In the genomic region with DNA sequence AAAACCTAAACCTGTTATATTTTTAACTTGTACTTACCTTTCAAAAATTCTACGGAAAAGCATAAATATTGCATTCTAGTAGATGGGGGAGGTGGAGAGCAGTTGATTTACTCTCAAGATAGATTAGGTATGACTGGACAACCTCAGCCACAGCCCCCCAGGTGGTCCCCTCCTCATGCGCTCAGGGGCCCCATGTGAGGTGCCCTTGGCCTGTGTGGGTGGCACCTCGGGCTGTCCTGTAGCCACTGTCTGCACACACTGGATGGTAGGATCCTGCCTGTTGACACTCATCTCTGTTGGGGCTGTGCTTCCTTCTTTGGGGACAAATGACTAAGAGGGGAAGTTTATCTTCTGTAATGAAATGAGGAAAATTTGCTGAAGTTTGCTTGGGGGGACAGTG, we compare ENCODE assay signal across 36 cellular contexts. TPM values are rescaled to one million over a fixed set of nuclear protein-coding genes. Genes with fewer than 3 reads are reported as not detected.
DNase-seq lines count a peak whose midpoint lies in the region; ATAC-seq and TF ChIP-seq lines count a peak whose summit lies in the region.
"Had no signal": no experiment of that assay in that cellular context is flagged by ENCODE, and none has a peak within 500 bp of the region (broad histone marks: within the 10 kb centered on the region; RNA-seq: fewer than 3 reads in every experiment).

No MANE protein-coding gene starts in this region.

- CTCF ChIA-PET in activated CD8-positive, alpha-beta memory T cell treated with anti-CD3 and anti-CD28 coated beads, Interleukin-2, amount 10 ng/mL, durations not matched to agents 7 days and 5 days (lab: Charles Lee) = no interaction called here
- CTCF ChIA-PET in CD8-positive, alpha-beta T cell (lab: Charles Lee) = no interaction called here

- ATAC-seq in activated CD8-positive, alpha-beta memory T cell treated with anti-CD3 and anti-CD28 coated beads, Interleukin-2, amount 10 ng/mL, durations not matched to agents 7 days and 5 days = no peak
- no peak for ATAC-seq in CD8-positive, alpha-beta T cell
- no peak for ATAC-seq in HG02884 (IDR thresholded peaks at IDR 0.05; ENCODE audit: unreplicated experiment)
- no peak for ATAC-seq in gastroesophageal sphincter
- ATAC-seq: A549; effector memory CD8-positive, alpha-beta T cell; GM12878; GM23338; PC-3; right lobe of liver; T-helper 17 cell had no signal

- H3K4me3 Mint-ChIP-seq in activated CD8-positive, alpha-beta memory T cell treated with anti-CD3 and anti-CD28 coated beads, Interleukin-2, amount 10 ng/mL, durations not matched to agents 7 days and 5 days = no peak overlapping the region
- no peak overlapping the region for H3K4me3 Mint-ChIP-seq in CD8-positive, alpha-beta T cell
- H3K4me3 Mint-ChIP-seq: CD4-positive, alpha-beta memory T cell; effector memory CD8-positive, alpha-beta T cell; GM23338; HFFc6; IgD-negative memory B cell; memory B cell; T-helper 17 cell had no signal

- no peak overlapping the region for H3K27ac ChIP-seq in CD8-positive, alpha-beta T cell (ENCODE audit: low read depth, low read length)
- H3K27ac ChIP-seq in coronary artery (no peak overlapping the region), stomach (no peak overlapping the region), gastroesophageal sphincter (no peak overlapping the region)
- H3K27ac ChIP-seq: A549, brain microvascular endothelial cell, parathyroid adenoma, right lobe of liver, spleen, transverse colon had no signal

- 83 to 90% (median 85%) methylated on average over 3 of the region's 3 CpGs for WGBS in stomach, 5 donors
- 70 to 85% methylated on average over 2 to 3 of the region's 3 CpGs for WGBS in gastroesophageal sphincter (ENCODE audit: low coverage in 1 of 2), 2 donors

- no peaks in the 10 kb centered on the region for H3K27me3 Mint-ChIP-seq in activated CD8-positive, alpha-beta memory T cell treated with anti-CD3 and anti-CD28 coated beads, Interleukin-2, amount 10 ng/mL, durations not matched to agents 7 days and 5 days
- H3K27me3 Mint-ChIP-seq in CD8-positive, alpha-beta T cell (ENCODE audit: low read depth) = no peaks in the 10 kb centered on the region
- H3K27me3 Mint-ChIP-seq: CD4-positive, alpha-beta memory T cell; effector memory CD8-positive, alpha-beta T cell; T-helper 17 cell had no signal

- DNase-seq in activated CD8-positive, alpha-beta memory T cell treated with anti-CD3 and anti-CD28 coated beads, Interleukin-2, amount 10 ng/mL, durations not matched to agents 7 days and 5 days = peak; percentile 36
- no peak for DNase-seq in activated CD8-positive, alpha-beta memory T cell treated with anti-CD3 and anti-CD28 coated beads, Interleukin-2, amount 50 U/mL, for 4 hours
- DNase-seq in CD8-positive, alpha-beta T cell = peak in 1 of 7 experiments; percentile 9
- peak; percentile 22 for DNase-seq in coronary artery (ENCODE audit: low spot score)
- DNase-seq in stomach = peak; percentile 5
- no peak for DNase-seq in GOT3 (lab: John Stamatoyannopoulos, UW)
- DNase-seq: AML-193; amniotic stem cell; brain microvascular endothelial cell; CD4-positive, alpha-beta memory T cell; DMS153; effector memory CD8-positive, alpha-beta T cell; erythroblast; glutamatergic neuron; HFFc6; NCI-H1436 treated with DMSO at 0.1 percent for 48 hours; NCI-H2081 treated with DMSO at 0.1 percent for 48 hours; NCI-H2227 treated with DMSO at 0.1 percent for 48 hours; NCI-H526; NK-92 treated with Interleukin-12 subunit alpha and Interleukin-12 subunit beta, amount 100 ng/mL, for 24 hours; PC-3; SK-N-SH; T-helper 17 cell; transverse colon had no signal

- no peak for TF ChIP-seq POLR2A in stomach (IDR thresholded peaks at IDR 0.05)
- TF ChIP-seq POLR2A in gastroesophageal sphincter (IDR thresholded peaks at IDR 0.05) = no peak

- POLR2A ChIA-PET in CD8-positive, alpha-beta T cell (lab: Charles Lee) = no interaction called here

- H3K36me3 Mint-ChIP-seq in activated CD8-positive, alpha-beta memory T cell treated with anti-CD3 and anti-CD28 coated beads, Interleukin-2, amount 10 ng/mL, durations not matched to agents 7 days and 5 days = peaks cover 12% of the 10 kb centered on the region
- H3K36me3 Mint-ChIP-seq in CD8-positive, alpha-beta T cell = peaks cover 84% of the 10 kb centered on the region
- H3K36me3 Mint-ChIP-seq: IgD-negative memory B cell had no signal

- no peaks in the 10 kb centered on the region for H3K27me3 ChIP-seq in CD8-positive, alpha-beta T cell (ENCODE audit: insufficient read depth, low read length)
- H3K27me3 ChIP-seq in stomach = peaks cover 0 to 5% (median 0%) of the 10 kb centered on the region in 3 donors
- peaks cover 4% of the 10 kb centered on the region for H3K27me3 ChIP-seq in gastroesophageal sphincter
- H3K27me3 ChIP-seq: brain microvascular endothelial cell, right lobe of liver, spleen, transverse colon had no signal

- H3K4me1 Mint-ChIP-seq in activated CD8-positive, alpha-beta memory T cell treated with anti-CD3 and anti-CD28 coated beads, Interleukin-2, amount 10 ng/mL, durations not matched to agents 7 days and 5 days = peaks cover 4% of the 10 kb centered on the region
- H3K4me1 Mint-ChIP-seq in CD8-positive, alpha-beta T cell (ENCODE audit: low read depth) = peaks cover 22% of the 10 kb centered on the region
- H3K4me1 Mint-ChIP-seq: IgD-negative memory B cell had no signal

- no peak for TF ChIP-seq CTCF in CD8-positive, alpha-beta T cell (IDR thresholded peaks at IDR 0.05)
- TF ChIP-seq CTCF in coronary artery (IDR thresholded peaks at IDR 0.05) (no peak), stomach (IDR thresholded peaks at IDR 0.05) (no peak), gastroesophageal sphincter (IDR thresholded peaks at IDR 0.05) (no peak)

- H3K9me3 Mint-ChIP-seq in activated CD8-positive, alpha-beta memory T cell treated with anti-CD3 and anti-CD28 coated beads, Interleukin-2, amount 10 ng/mL, durations not matched to agents 7 days and 5 days (ENCODE audit: low read depth) = no peaks in the 10 kb centered on the region
- H3K9me3 Mint-ChIP-seq in CD8-positive, alpha-beta T cell = peaks cover 3% of the 10 kb centered on the region
- H3K9me3 Mint-ChIP-seq: effector memory CD8-positive, alpha-beta T cell; GM23338 had no signal

- no peaks in the 10 kb centered on the region for H3K36me3 ChIP-seq in CD8-positive, alpha-beta T cell (ENCODE audit: insufficient read depth, low read length)
- H3K36me3 ChIP-seq in stomach (no peaks in the 10 kb centered on the region), gastroesophageal sphincter (no peaks in the 10 kb centered on the region)
- H3K36me3 ChIP-seq: brain microvascular endothelial cell, right lobe of liver, transverse colon had no signal

- no peak overlapping the region for H3K4me3 ChIP-seq in CD8-positive, alpha-beta T cell (ENCODE audit: low read depth, low read length)
- H3K4me3 ChIP-seq in coronary artery (no peak overlapping the region), stomach (no peak overlapping the region), gastroesophageal sphincter (no peak overlapping the region)
- H3K4me3 ChIP-seq: A549, GM12878, GM23338, right lobe of liver, spleen, transverse colon had no signal

- H3K9me3 ChIP-seq in CD8-positive, alpha-beta T cell (ENCODE audit: low read length) = no peaks in the 10 kb centered on the region
- H3K9me3 ChIP-seq in stomach = no peaks in the 10 kb centered on the region
- peaks cover 0 to 6% (median 0%) of the 10 kb centered on the region in 3 donors for H3K9me3 ChIP-seq in gastroesophageal sphincter
- H3K9me3 ChIP-seq: right lobe of liver, SK-N-SH, transverse colon had no signal

- intact Hi-C loops in CD8-positive, alpha-beta T cell (cut with DNase I, micrococcal nuclease) = no loop called here
- intact Hi-C loops in stomach (cut with DNase I; ENCODE audit: low total_unique reads) = no loop called here

- TF ChIP-seq EP300 in stomach (IDR thresholded peaks at IDR 0.05) = no peak
- TF ChIP-seq EP300 in gastroesophageal sphincter (IDR thresholded peaks at IDR 0.05) = no peak

- no peaks in the 10 kb centered on the region for H3K4me1 ChIP-seq in CD8-positive, alpha-beta T cell (ENCODE audit: insufficient read depth, low read length)
- peaks cover 0 to 12% (median 3%) of the 10 kb centered on the region in 4 donors for H3K4me1 ChIP-seq in stomach
- no peaks in the 10 kb centered on the region for H3K4me1 ChIP-seq in gastroesophageal sphincter
- H3K4me1 ChIP-seq: parathyroid adenoma, right lobe of liver had no signal

- no peak overlapping the region for H3K27ac Mint-ChIP-seq in activated CD8-positive, alpha-beta memory T cell treated with anti-CD3 and anti-CD28 coated beads, Interleukin-2, amount 10 ng/mL, durations not matched to agents 7 days and 5 days
- peak overlapping the region; percentile 56 for H3K27ac Mint-ChIP-seq in CD8-positive, alpha-beta T cell
- H3K27ac Mint-ChIP-seq: GM23338, HFFc6, IgD-negative memory B cell, memory B cell, T-helper 17 cell had no signal

RNA-seq across cellular contexts. Expression of a gene that starts 53.7 kb away (rescaled TPM):
- total RNA-seq in activated CD8-positive, alpha-beta memory T cell treated with anti-CD3 and anti-CD28 coated beads, Interleukin-2, amount 10 ng/mL, durations not matched to agents 7 days and 5 days = not detected
- total RNA-seq in CD8-positive, alpha-beta T cell = not detected
- not detected for total RNA-seq in stomach
- not detected for polyA plus RNA-seq in stomach
- not detected for total RNA-seq in gastroesophageal sphincter
- total RNA-seq: CD4-positive, alpha-beta memory T cell; GM12878; GM23338; HFFc6; HT-29; PC-3; right lobe of liver; T-helper 17 cell; transverse colon had no signal
- polyA plus RNA-seq: CD4-positive, alpha-beta memory T cell; GM12878; GM23338; IgD-negative memory B cell; neural cell; SK-N-SH had no signal

Comparison
In these comparisons a context has a peak if more than half of its experiments do, and no peak if none do; other contexts are left out.
1. DNase-seq: peak in activated CD8-positive, alpha-beta memory T cell treated with anti-CD3 and anti-CD28 coated beads, Interleukin-2, amount 10 ng/mL, durations not matched to agents 7 days and 5 days (single experiment), coronary artery (single experiment) and stomach (single experiment); none in activated CD8-positive, alpha-beta memory T cell treated with anti-CD3 and anti-CD28 coated beads, Interleukin-2, amount 50 U/mL, for 4 hours (single experiment) and GOT3 (single experiment).